Comparison of ENCODE assay signal across 1 cellular context in genomic region chr1:110477041-110477440, GRCh38.
TF ChIP-seq lines count a peak whose summit lies in the region.

No MANE protein-coding gene starts in this region.

TF ChIP-seq in SK-N-SH, 30 proteins besides CTCF, POLR2A, EP300 and RAD21 (continued from another document):
- no peak for TF ChIP-seq REST (IDR thresholded peaks at IDR 0.05; ENCODE audit: low read depth, low read length)
- no peak for TF ChIP-seq RFX5 (IDR thresholded peaks at IDR 0.05; ENCODE audit: low read length)
- TF ChIP-seq ZBTB33 (IDR thresholded peaks at IDR 0.05; ENCODE audit: borderline replicate concordance, low read depth) = no peak
- no peak for TF ChIP-seq TAF1 (IDR thresholded peaks at IDR 0.05; ENCODE audit: borderline replicate concordance, low read depth, low read length)
- no peak for TF ChIP-seq YY1 (IDR thresholded peaks at IDR 0.05; ENCODE audit: low read depth)
- TF ChIP-seq MXI1 (IDR thresholded peaks at IDR 0.05; ENCODE audit: low read depth, low read length) = no peak
- no peak for TF ChIP-seq EZH2phosphoT487 (IDR thresholded peaks at IDR 0.05; ENCODE audit: borderline replicate concordance, low read depth)
- TF ChIP-seq RXRA (IDR thresholded peaks at IDR 0.05; ENCODE audit: borderline replicate concordance, low read depth) = peak; percentile 74; the same call in 1 of the 2 replicates
- no peak for TF ChIP-seq SMC3 (IDR thresholded peaks at IDR 0.05; ENCODE audit: low read depth, low read length)
- TF ChIP-seq IRF3 (IDR thresholded peaks at IDR 0.05; ENCODE audit: low read depth, low read length) = no peak
- no peak for TF ChIP-seq FOXM1 (IDR thresholded peaks at IDR 0.05; ENCODE audit: low read depth)
- peak; percentile 19 for TF ChIP-seq PBX3 (IDR thresholded peaks at IDR 0.05)
- TF ChIP-seq FOSL2 (IDR thresholded peaks at IDR 0.05; ENCODE audit: borderline replicate concordance, low read depth) = peak; percentile 96
- TF ChIP-seq NRF1 (IDR thresholded peaks at IDR 0.05; ENCODE audit: low read depth, low read length) = no peak
- no peak; the same call in 1 of the 2 replicates for TF ChIP-seq TEAD4 (IDR thresholded peaks at IDR 0.05; ENCODE audit: borderline replicate concordance, insufficient read depth)
- TF ChIP-seq SIN3A (IDR thresholded peaks at IDR 0.05; ENCODE audit: borderline replicate concordance, low read depth, low read length) = no peak
TF ChIP-seq in SK-N-SH: peak in this region for 7.
